ENCODE assay signal across 1 cellular context in the genomic region with DNA sequence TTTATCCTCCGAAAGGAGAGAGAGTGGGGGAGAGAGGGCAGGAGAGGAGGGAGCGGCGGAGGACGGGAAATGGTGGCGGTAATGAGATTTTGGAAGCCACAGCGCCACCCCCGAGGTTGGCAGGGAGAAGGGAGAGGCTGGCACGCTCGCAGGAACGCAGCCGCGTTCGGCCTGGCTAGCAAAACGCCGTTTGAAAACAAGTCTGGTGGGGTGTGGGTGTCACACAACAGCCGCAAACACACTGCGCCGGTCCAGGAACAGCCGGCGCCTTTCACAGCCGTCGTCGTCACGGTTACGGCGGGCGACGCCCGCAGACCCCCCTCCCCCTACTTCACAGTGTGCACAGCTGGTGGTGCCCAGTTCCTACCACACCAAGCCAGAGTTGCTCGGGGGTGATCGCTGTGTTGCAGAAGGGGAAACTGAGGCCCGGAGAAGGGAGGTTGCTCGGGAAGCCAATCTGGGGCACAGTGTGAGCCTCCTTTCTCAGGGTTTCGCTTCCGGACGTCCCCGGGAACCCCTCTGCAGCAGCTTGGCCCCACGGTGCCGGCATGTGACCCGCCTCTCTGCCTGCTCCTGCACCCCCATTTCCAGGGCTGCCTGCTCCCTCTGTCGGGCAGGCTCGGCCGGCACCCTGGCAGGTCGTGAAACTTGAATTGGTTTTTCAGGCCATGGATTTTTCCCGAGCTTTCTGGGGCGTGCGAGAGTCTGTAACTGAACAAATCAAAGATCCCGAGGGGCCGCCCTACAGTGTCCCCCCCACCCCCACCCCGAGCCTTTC.
TF ChIP-seq lines count a peak whose summit lies in the region.

No MANE protein-coding gene starts in this region.

TF ChIP-seq in IMR-90, 13 proteins besides CTCF, POLR2A, EP300 and RAD21 (continued from another document):
- TF ChIP-seq, protein P1, sequence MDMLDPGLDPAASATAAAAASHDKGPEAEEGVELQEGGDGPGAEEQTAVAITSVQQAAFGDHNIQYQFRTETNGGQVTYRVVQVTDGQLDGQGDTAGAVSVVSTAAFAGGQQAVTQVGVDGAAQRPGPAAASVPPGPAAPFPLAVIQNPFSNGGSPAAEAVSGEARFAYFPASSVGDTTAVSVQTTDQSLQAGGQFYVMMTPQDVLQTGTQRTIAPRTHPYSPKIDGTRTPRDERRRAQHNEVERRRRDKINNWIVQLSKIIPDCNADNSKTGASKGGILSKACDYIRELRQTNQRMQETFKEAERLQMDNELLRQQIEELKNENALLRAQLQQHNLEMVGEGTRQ (IDR thresholded peaks at IDR 0.05; ENCODE audit: low read depth, low read length), result no peak
- no peak for TF ChIP-seq CHD1 (IDR thresholded peaks at IDR 0.05; ENCODE audit: low read depth, low read length)
- no peak for TF ChIP-seq SMC3 (IDR thresholded peaks at IDR 0.05; ENCODE audit: low read depth, low read length)
- TF ChIP-seq MAZ (IDR thresholded peaks at IDR 0.05; ENCODE audit: borderline replicate concordance, low read depth, low read length), result no peak
- TF ChIP-seq MAFK (IDR thresholded peaks at IDR 0.05; ENCODE audit: low read depth, low read length), result no peak
- no peak for TF ChIP-seq BHLHE40 (IDR thresholded peaks at IDR 0.05; ENCODE audit: low read depth, low read length)
- TF ChIP-seq RCOR1 (IDR thresholded peaks at IDR 0.05; ENCODE audit: insufficient replicate concordance, low read length), result no peak
- TF ChIP-seq MXI1 (IDR thresholded peaks at IDR 0.05; ENCODE audit: borderline replicate concordance, low read depth, low read length), result no peak
- no peak for TF ChIP-seq RFX5 (IDR thresholded peaks at IDR 0.05; ENCODE audit: low read depth, low read length)
TF ChIP-seq in IMR-90: peak in this region for 0.
